13 cellular contexts compared by ENCODE assay signal in the genomic region with DNA sequence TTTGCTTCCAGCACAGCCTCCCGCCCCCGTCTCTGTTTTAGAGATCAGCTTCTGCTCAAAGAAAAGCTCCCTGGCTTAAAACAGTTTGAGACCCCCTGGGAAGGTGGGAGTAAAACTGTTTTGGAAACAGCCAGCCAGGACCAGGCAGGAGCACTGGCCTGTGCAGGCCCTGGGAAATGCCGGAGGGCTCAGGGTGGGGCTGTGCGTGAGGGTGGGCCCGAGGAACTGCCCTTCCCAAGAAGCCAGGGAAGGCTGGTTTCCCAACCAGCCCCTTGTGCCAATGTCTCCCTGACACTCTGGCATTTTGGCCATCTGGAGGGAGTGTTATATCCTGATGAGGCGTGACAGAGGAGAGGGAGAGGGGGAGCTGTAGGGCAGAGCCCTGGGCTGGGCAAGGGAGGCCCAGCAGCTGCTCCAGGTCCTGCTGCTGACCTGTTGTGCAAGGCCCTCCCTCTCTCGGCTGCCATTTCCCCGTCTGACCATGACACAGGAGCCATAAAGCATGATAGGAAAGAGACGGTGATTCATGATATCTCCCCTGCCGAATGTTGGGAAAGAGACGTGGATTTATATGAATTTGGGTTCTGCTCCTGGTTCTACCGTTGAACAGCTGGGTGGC. TPM values are rescaled to one million over a fixed set of nuclear protein-coding genes. Genes with fewer than 3 reads are reported as not detected.
DNase-seq lines count a peak whose midpoint lies in the region; ATAC-seq and TF ChIP-seq lines count a peak whose summit lies in the region.
"Had no signal": no experiment of that assay in that cellular context is flagged by ENCODE, and none has a peak within 500 bp of the region (broad histone marks: within the 10 kb centered on the region; RNA-seq: fewer than 3 reads in every experiment).

No MANE protein-coding gene starts in this region.

- H3F3A ChIP-seq in SK-N-SH (replicated peaks; ENCODE audit: insufficient read depth) = peaks cover 6% of the 10 kb centered on the region

- CTCF ChIA-PET in SK-N-SH (lab: Yijun Ruan, JAX) = interaction anchor here (2.3 to 20.5 kb wide), 3 partner anchors 19 to 60 kb away, joined by 8 to 215 read pairs (median 81); a partner anchor contains a TSS

- no peaks in the 10 kb centered on the region for H3K36me3 Mint-ChIP-seq in CD14-positive monocyte
- H3K36me3 Mint-ChIP-seq: activated naive CD8-positive, alpha-beta T cell treated with anti-CD3 and anti-CD28 coated beads for 36 hours had no signal

- no peak for TF ChIP-seq RAD21 in SK-N-SH (IDR thresholded peaks at IDR 0.05; ENCODE audit: low read length)

- H3K14ac ChIP-seq in trophoblast cell (ENCODE audit: low read length) = no peak overlapping the region

- H2AFZ ChIP-seq in SK-N-SH (ENCODE audit: low read depth) (no peak overlapping the region), trophoblast cell (ENCODE audit: insufficient read depth, low read length, poor library complexity) (no peak overlapping the region)

- intact Hi-C loops in thyroid gland (cut with DNase I) (no loop called here), CD14-positive monocyte (cut with micrococcal nuclease) (no loop called here)

- H2AK5ac ChIP-seq in trophoblast cell (ENCODE audit: low read length) = no peak overlapping the region

- no peak overlapping the region for H4K91ac ChIP-seq in trophoblast cell (ENCODE audit: low read depth, low read length)

- no peaks in the 10 kb centered on the region for H3K36me3 ChIP-seq in SK-N-SH (replicated peaks in 1 of 2; ENCODE audit: control insufficient read depth in 1 of 2, insufficient read depth in 2 of 2, low read length in 1 of 2)
- H3K36me3 ChIP-seq in lung (ENCODE audit: control insufficient read depth in 2 of 2, insufficient read depth in 2 of 2, low read length in 2 of 2) = no peaks in the 10 kb centered on the region
- no peaks in the 10 kb centered on the region for H3K36me3 ChIP-seq in thyroid gland
- H3K36me3 ChIP-seq in trophoblast cell (ENCODE audit: control insufficient read depth in 1 of 2, insufficient read depth in 2 of 2, low read length in 2 of 2) = peaks cover 18 to 31% of the 10 kb centered on the region in 2 experiments

- no peaks in the 10 kb centered on the region for H4K20me1 ChIP-seq in SK-N-SH (ENCODE audit: insufficient read depth)

- POLR2A ChIA-PET in SK-N-SH (lab: Yijun Ruan, JAX) = no interaction called here

- no peaks in the 10 kb centered on the region for H3K9me2 ChIP-seq in SK-N-SH

- H2BK120ac ChIP-seq in trophoblast cell (ENCODE audit: insufficient read depth, low read length, poor library complexity) = no peak overlapping the region

- 91% methylated on average over 11 of the region's 12 CpGs for WGBS in SK-N-SH (ENCODE audit: low lambda C conversion rate)
- WGBS in lung, 2 donors = 72% methylated on average over 12 of the region's 12 CpGs
- WGBS in thyroid gland, 2 donors = 66 to 67% methylated on average over 12 of the region's 12 CpGs
- WGBS in trophoblast cell (ENCODE audit: extremely low coverage, insufficient coverage, insufficient read length) = no CpG with 5 or more reads among the region's 12 CpGs

- H3K79me1 ChIP-seq in trophoblast cell (ENCODE audit: low read length) = peaks cover 7% of the 10 kb centered on the region

- H3K9me3 Mint-ChIP-seq in CD14-positive monocyte = no peaks in the 10 kb centered on the region
- H3K9me3 Mint-ChIP-seq: activated naive CD8-positive, alpha-beta T cell treated with anti-CD3 and anti-CD28 coated beads for 36 hours had no signal

- no peak overlapping the region for H4K8ac ChIP-seq in trophoblast cell (ENCODE audit: low read depth, low read length)

- H3K79me2 ChIP-seq in SK-N-SH (ENCODE audit: insufficient read depth) = no peaks in the 10 kb centered on the region
- no peaks in the 10 kb centered on the region for H3K79me2 ChIP-seq in trophoblast cell (ENCODE audit: control insufficient read depth, insufficient read depth, low read length, poor library complexity)

- H2BK12ac ChIP-seq in trophoblast cell (ENCODE audit: low read length) = no peak overlapping the region

- no peak for TF ChIP-seq POLR2A in thyroid gland (IDR thresholded peaks at IDR 0.05)

- H4K12ac ChIP-seq in trophoblast cell (ENCODE audit: low read depth, low read length) = no peak overlapping the region

- peaks cover 4 to 15% of the 10 kb centered on the region in 2 experiments; a peak in 3 of 4 replicates for H3K4me1 ChIP-seq in SK-N-SH (ENCODE audit: control insufficient read depth in 1 of 2, insufficient read depth in 2 of 2, low read depth in 1 of 2, low read length in 1 of 2)
- H3K4me1 ChIP-seq in lung (ENCODE audit: control insufficient read depth in 2 of 2, insufficient read depth in 2 of 2, low read length in 2 of 2) = peaks cover 0 to 16% of the 10 kb centered on the region in 2 donors
- H3K4me1 ChIP-seq in thyroid gland = peaks cover 49 to 81% of the 10 kb centered on the region in 2 donors
- H3K4me1 ChIP-seq in trophoblast cell (ENCODE audit: control insufficient read depth in 1 of 2, insufficient read depth in 2 of 2, low read length in 2 of 2) = peaks cover 4 to 12% of the 10 kb centered on the region in 2 experiments

- no peak overlapping the region for H3K9ac ChIP-seq in SK-N-SH
- H3K9ac ChIP-seq in trophoblast cell (ENCODE audit: low read length) = no peak overlapping the region

- TF ChIP-seq CTCF in SK-N-SH (IDR thresholded peaks at IDR 0.05) (no peak), choroid plexus epithelial cell (conservative IDR thresholded peaks at IDR 0.05; ENCODE audit: low read depth, low read length) (no peak), lung (IDR thresholded peaks at IDR 0.05; ENCODE audit: control extremely low read depth, extremely low read depth) (no peak), thyroid gland (IDR thresholded peaks at IDR 0.05) (no peak), CD14-positive monocyte (IDR thresholded peaks at IDR 0.05) (no peak)

- H3K27me3 ChIP-seq in SK-N-SH (ENCODE audit: insufficient read depth) = no peaks in the 10 kb centered on the region
- no peaks in the 10 kb centered on the region for H3K27me3 ChIP-seq in lung (ENCODE audit: control insufficient read depth, insufficient read depth)
- no peaks in the 10 kb centered on the region for H3K27me3 ChIP-seq in thyroid gland
- no peaks in the 10 kb centered on the region for H3K27me3 ChIP-seq in trophoblast cell (ENCODE audit: insufficient read depth, low read length)

- H3K9me3 ChIP-seq in SK-N-SH (no peaks in the 10 kb centered on the region), lung (ENCODE audit: control insufficient read depth in 2 of 2, insufficient read depth in 1 of 2, low read length in 1 of 2) (no peaks in the 10 kb centered on the region), thyroid gland (no peaks in the 10 kb centered on the region), trophoblast cell (ENCODE audit: insufficient read depth, low read depth, low read length) (peaks cover 3% of the 10 kb centered on the region)

- H3K4me1 Mint-ChIP-seq in CD14-positive monocyte = peaks cover 8% of the 10 kb centered on the region
- H3K4me1 Mint-ChIP-seq: activated naive CD8-positive, alpha-beta T cell treated with anti-CD3 and anti-CD28 coated beads for 36 hours had no signal

- peaks cover 1 to 4% (median 2%) of the 10 kb centered on the region in 3 donors for H3K27me3 Mint-ChIP-seq in CD14-positive monocyte (ENCODE audit: low read depth in 3 of 3)
- H3K27me3 Mint-ChIP-seq: progenitor cell of endocrine pancreas had no signal

- peak overlapping the region in 1 of 7 donors; percentile 38 for H3K27ac Mint-ChIP-seq in CD14-positive monocyte
- H3K27ac Mint-ChIP-seq: activated naive CD8-positive, alpha-beta T cell treated with anti-CD3 and anti-CD28 coated beads for 36 hours; progenitor cell of endocrine pancreas had no signal

- no peak overlapping the region for H3K18ac ChIP-seq in trophoblast cell (ENCODE audit: low read length)

- H3K4me3 ChIP-seq in SK-N-SH (ENCODE audit: low read depth in 2 of 2, low read length in 1 of 2) (no peak overlapping the region), choroid plexus epithelial cell (ENCODE audit: low read depth, low read length) (no peak overlapping the region), lung (no peak overlapping the region), thyroid gland (replicated peaks in 1 of 3) (no peak overlapping the region), trophoblast cell (ENCODE audit: low read depth, low read length) (no peak overlapping the region)

- ATAC-seq in SK-N-SH treated with all-trans-retinoic acid at 6 μM for 48 hours = peak; percentile 42
- peak; percentile 46 for ATAC-seq in lung (ENCODE audit: insufficient read depth, low FRiP score)
- no peak for ATAC-seq in GM21515 (IDR thresholded peaks at IDR 0.05; ENCODE audit: unreplicated experiment)

- H3K23ac ChIP-seq in trophoblast cell (ENCODE audit: low read length) = no peak overlapping the region

- H3K4me3 Mint-ChIP-seq in CD14-positive monocyte = no peak overlapping the region
- H3K4me3 Mint-ChIP-seq: activated naive CD8-positive, alpha-beta T cell treated with anti-CD3 and anti-CD28 coated beads for 36 hours had no signal

- no peak for TF ChIP-seq EP300 in SK-N-SH (IDR thresholded peaks at IDR 0.05; ENCODE audit: borderline replicate concordance in 1 of 2, low read depth in 1 of 2, low read length in 1 of 2)

- H2BK5ac ChIP-seq in trophoblast cell (ENCODE audit: low read depth, low read length, poor library complexity) = no peak overlapping the region

- no peak overlapping the region for H3K27ac ChIP-seq in SK-N-SH (ENCODE audit: low read depth in 2 of 2, low read length in 1 of 2)
- peak overlapping the region in 1 of 2 donors; percentile 75 for H3K27ac ChIP-seq in lung (ENCODE audit: low read depth in 1 of 2, low read length in 1 of 2)
- H3K27ac ChIP-seq in thyroid gland = peak overlapping the region; percentile 29 to 78 (median 74)
- no peak overlapping the region for H3K27ac ChIP-seq in trophoblast cell (ENCODE audit: low read depth, low read length)

- DNase-seq in SK-N-SH (no peak), choroid plexus epithelial cell (ENCODE audit: low read depth) (peak; percentile 66), lung (ENCODE audit: low spot score) (no peak), thyroid gland (peak; percentile 58 to 64), CD14-positive monocyte (ENCODE audit: low spot score) (no peak), trophoblast cell (no peak)
- DNase-seq: activated naive CD8-positive, alpha-beta T cell treated with anti-CD3 and anti-CD28 coated beads for 36 hours; DMS79 treated with DMSO at 0.1 percent for 48 hours; glutamatergic neuron; RPMI8226 had no signal

- H3K4me2 ChIP-seq in SK-N-SH = no peak overlapping the region
- no peak overlapping the region for H3K4me2 ChIP-seq in trophoblast cell (ENCODE audit: low read length)

- no peak overlapping the region for H3K4ac ChIP-seq in trophoblast cell (ENCODE audit: low read depth, low read length)

RNA-seq across cellular contexts. Expression of a gene that starts 16.2 kb away (rescaled TPM):
- 4.8 and 7.7 TPM in 2 replicates for polyA plus RNA-seq in SK-N-SH (2012; rRNA removed)
- polyA plus RNA-seq in SK-N-SH (2012; cell fraction: cytosol; rRNA removed) = 4.7 and 6.5 TPM in 2 replicates
- 4.8 and 5.3 TPM in 2 replicates for polyA plus RNA-seq in SK-N-SH (2012; cell fraction: nucleus; rRNA removed)
- total RNA-seq in lung = 10 to 100 TPM; 12.5 to 56.7 TPM
- polyA plus RNA-seq in lung = 1 to 10 TPM; 2.0 to 2.6 TPM
- total RNA-seq in thyroid gland = 10 to 100 TPM; 40.7 to 64.3 (median 50.2) TPM
- under 1 TPM in 1 of 2 donors, not detected in 1; 0.03 TPM for polyA plus RNA-seq in CD14-positive monocyte
- 95.6 and 101 TPM in 2 replicates for polyA plus RNA-seq in trophoblast cell (2013)
- total RNA-seq: activated naive CD8-positive, alpha-beta T cell treated with anti-CD3 and anti-CD28 coated beads for 36 hours had no signal

RNA-seq across cellular contexts. Expression of a gene that starts 22.0 kb away (rescaled TPM):
- polyA plus RNA-seq in SK-N-SH (2012; rRNA removed) (1.2 and 1.4 TPM in 2 replicates), lung (1 to 10 TPM in 1 of 2 donors, under 1 TPM in 1; 0.94 to 1.5 TPM), CD14-positive monocyte (under 1 TPM; 0.15 to 0.28 TPM)
- 0.63 and 1.1 TPM in 2 replicates for polyA plus RNA-seq in SK-N-SH (2012; cell fraction: cytosol; rRNA removed)
- polyA plus RNA-seq in SK-N-SH (2012; cell fraction: nucleus; rRNA removed) = 5.8 and 7.7 TPM in 2 replicates
- total RNA-seq in lung (1 to 10 TPM; 3.4 to 4.0 TPM), thyroid gland (10 to 100 TPM; 15.3 to 25.0 (median 19.3) TPM)
- polyA plus RNA-seq in trophoblast cell (2013) = 27.5 and 27.6 TPM in 2 replicates

Comparison
In these comparisons a context has a peak if more than half of its experiments do, and no peak if none do; other contexts are left out.
1. DNase-seq: peak in choroid plexus epithelial cell (single experiment) and thyroid gland (2 of 2); none in SK-N-SH (single experiment), lung (single experiment), CD14-positive monocyte (single experiment) and trophoblast cell (0 of 2).
2. H3K27ac ChIP-seq: peak in thyroid gland (3 of 3); none in SK-N-SH (0 of 2) and trophoblast cell (single experiment).